Comparison of ENCODE assay signal across 10 cellular contexts in the genomic region with DNA sequence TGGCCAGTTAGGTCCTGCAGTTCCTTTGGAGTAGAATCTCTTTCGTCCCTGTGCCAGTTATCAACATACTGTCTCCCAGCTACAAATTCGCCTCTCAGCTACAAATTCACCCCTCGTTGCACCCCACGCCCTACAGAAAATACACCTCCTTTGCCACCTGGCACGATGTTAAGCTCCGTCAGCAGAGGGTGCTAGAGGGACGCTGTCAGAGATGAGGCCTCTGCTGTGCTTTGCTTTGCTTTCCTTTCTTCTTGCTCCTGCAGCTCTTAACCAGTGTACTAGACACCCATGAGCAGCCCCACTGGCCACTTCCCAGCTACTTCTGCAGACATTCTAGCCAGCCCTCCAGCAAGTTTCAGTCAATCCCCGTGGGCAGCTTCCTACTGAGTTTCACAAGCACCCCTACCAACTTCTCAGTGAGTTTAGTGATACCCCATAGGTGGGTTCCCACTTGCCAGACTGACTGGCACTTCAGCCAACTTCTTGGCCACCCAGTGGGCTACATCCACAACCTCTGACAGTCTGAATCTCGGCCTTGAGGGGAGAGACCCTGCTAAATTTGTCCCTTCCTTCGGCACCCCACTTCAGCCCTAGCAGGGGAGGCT. TPM values are rescaled to one million over a fixed set of nuclear protein-coding genes. Genes with fewer than 3 reads are reported as not detected.
DNase-seq lines count a peak whose midpoint lies in the region; TF ChIP-seq lines count a peak whose summit lies in the region.
"Had no signal": no experiment of that assay in that cellular context is flagged by ENCODE, and none has a peak within 500 bp of the region (broad histone marks: within the 10 kb centered on the region; RNA-seq: fewer than 3 reads in every experiment).

No MANE protein-coding gene starts in this region.

- POLR2A ChIA-PET in SK-N-SH (lab: Yijun Ruan, JAX): interaction anchor here (2.2 kb wide), 1 partner anchor 249 kb away, joined by 9 read pairs; a partner anchor contains a TSS

- H3K9me3 Mint-ChIP-seq in activated naive CD4-positive, alpha-beta T cell treated with anti-CD3 and anti-CD28 coated beads for 36 hours: no peaks in the 10 kb centered on the region
- H3K9me3 Mint-ChIP-seq in type B pancreatic cell: no peaks in the 10 kb centered on the region

- H3K4me3 Mint-ChIP-seq in activated naive CD4-positive, alpha-beta T cell treated with anti-CD3 and anti-CD28 coated beads for 36 hours: no peak overlapping the region
- H3K4me3 Mint-ChIP-seq in type B pancreatic cell: no peak overlapping the region

- H3K9me2 ChIP-seq in SK-N-SH: no peaks in the 10 kb centered on the region

- TF ChIP-seq RAD21 in SK-N-SH (IDR thresholded peaks at IDR 0.05; ENCODE audit: low read length): peak; percentile 96

- H3K4me1 Mint-ChIP-seq in activated naive CD4-positive, alpha-beta T cell treated with anti-CD3 and anti-CD28 coated beads for 36 hours (ENCODE audit: low read depth): no peaks in the 10 kb centered on the region
- peaks cover 13% of the 10 kb centered on the region for H3K4me1 Mint-ChIP-seq in type B pancreatic cell (ENCODE audit: unreplicated experiment)

- CTCF ChIA-PET in SK-N-SH (lab: Yijun Ruan, JAX): interaction anchor here (0.6 to 3.6 kb wide), 86 partner anchors 8 to 1198 kb away, joined by 3 to 30 read pairs (median 4); a partner anchor contains a TSS
- CTCF ChIA-PET in activated naive CD4-positive, alpha-beta T cell treated with anti-CD3 and anti-CD28 coated beads for 36 hours (lab: Charles Lee): interaction anchor here (0.6 to 3.8 kb wide), 25 partner anchors 9 to 420 kb away, joined by 3 to 14 read pairs (median 4); a partner anchor contains a TSS

- intact Hi-C loops in activated naive CD4-positive, alpha-beta T cell treated with anti-CD3 and anti-CD28 coated beads for 36 hours (cut with micrococcal nuclease): loop anchor here (1.0 to 5.0 kb wide), 6 partner anchors 22 to 317 kb away; a partner anchor contains a TSS

- no peaks in the 10 kb centered on the region for H3K27me3 Mint-ChIP-seq in activated naive CD4-positive, alpha-beta T cell treated with anti-CD3 and anti-CD28 coated beads for 36 hours (ENCODE audit: low read depth)
- no peaks in the 10 kb centered on the region for H3K27me3 Mint-ChIP-seq in type B pancreatic cell

- H3K79me2 ChIP-seq in SK-N-SH (ENCODE audit: insufficient read depth) (no peaks in the 10 kb centered on the region), parathyroid adenoma (no peaks in the 10 kb centered on the region)

- no peaks in the 10 kb centered on the region for H3K36me3 Mint-ChIP-seq in activated naive CD4-positive, alpha-beta T cell treated with anti-CD3 and anti-CD28 coated beads for 36 hours (ENCODE audit: low read depth)
- H3K36me3 Mint-ChIP-seq in type B pancreatic cell: no peaks in the 10 kb centered on the region

- H3K36me3 ChIP-seq in SK-N-SH (replicated peaks in 1 of 2; ENCODE audit: control insufficient read depth in 1 of 2, insufficient read depth in 2 of 2, low read length in 1 of 2): peaks cover 0 to 4% of the 10 kb centered on the region in 2 experiments
- H3K36me3 ChIP-seq in parathyroid adenoma (ENCODE audit: control insufficient read depth, insufficient read depth, low read length): no peaks in the 10 kb centered on the region

- no peaks in the 10 kb centered on the region for H3K27me3 ChIP-seq in SK-N-SH (ENCODE audit: insufficient read depth)
- H3K27me3 ChIP-seq in parathyroid adenoma (ENCODE audit: control insufficient read depth, insufficient read depth, low read length): no peaks in the 10 kb centered on the region
- H3K27me3 ChIP-seq: BLaER1 had no signal

- no peak overlapping the region for H3K4me2 ChIP-seq in SK-N-SH
- H3K4me2 ChIP-seq in parathyroid adenoma (ENCODE audit: low read length): no peak overlapping the region
- H3K4me2 ChIP-seq: BLaER1 had no signal

- H3K27ac Mint-ChIP-seq in activated naive CD4-positive, alpha-beta T cell treated with anti-CD3 and anti-CD28 coated beads for 36 hours: no peak overlapping the region
- H3K27ac Mint-ChIP-seq in type B pancreatic cell: no peak overlapping the region

- no peaks in the 10 kb centered on the region for H3K9me3 ChIP-seq in SK-N-SH
- no peaks in the 10 kb centered on the region for H3K9me3 ChIP-seq in parathyroid adenoma (ENCODE audit: control insufficient read depth, low read length)
- H3K9me3 ChIP-seq: BLaER1 had no signal

- H3K4me1 ChIP-seq in SK-N-SH (ENCODE audit: control insufficient read depth in 1 of 2, insufficient read depth in 2 of 2, low read depth in 1 of 2, low read length in 1 of 2) (no peaks in the 10 kb centered on the region; a peak in 1 of 4 replicates), parathyroid adenoma (peaks cover 7% of the 10 kb centered on the region)
- H3K4me1 ChIP-seq: BLaER1 had no signal

- H3K4me3 ChIP-seq in LNCaP clone FGC (ENCODE audit: low read depth, low read length) (no peak overlapping the region), SK-N-SH (ENCODE audit: low read depth in 2 of 2, low read length in 1 of 2) (no peak overlapping the region; a peak in 1 of 4 replicates), parathyroid adenoma (ENCODE audit: low read depth, low read length) (no peak overlapping the region)
- H3K4me3 ChIP-seq: BLaER1, skin epidermis had no signal

- TF ChIP-seq EP300 in SK-N-SH (IDR thresholded peaks at IDR 0.05; ENCODE audit: borderline replicate concordance in 1 of 2, low read depth in 1 of 2, low read length in 1 of 2): no peak

- H3K27ac ChIP-seq in SK-N-SH (ENCODE audit: low read depth in 2 of 2, low read length in 1 of 2) (no peak overlapping the region), parathyroid adenoma (no peak overlapping the region)
- H3K27ac ChIP-seq: BLaER1, skin epidermis had no signal

- H3F3A ChIP-seq in SK-N-SH (replicated peaks; ENCODE audit: insufficient read depth): no peaks in the 10 kb centered on the region

- peak; percentile 97 for TF ChIP-seq CTCF in LNCaP clone FGC (IDR thresholded peaks at IDR 0.05; ENCODE audit: control insufficient read depth, extremely low read depth, insufficient read depth)
- peak; percentile 90 for TF ChIP-seq CTCF in SK-N-SH (IDR thresholded peaks at IDR 0.05)
- TF ChIP-seq CTCF in parathyroid adenoma (IDR thresholded peaks at IDR 0.05): peak; percentile 73
- peak; percentile 89 for TF ChIP-seq CTCF in type B pancreatic cell (conservative IDR thresholded peaks at IDR 0.05)

- DNase-seq in NCI-H1436 (lab: John Stamatoyannopoulos, UW) (peak; percentile 19), NCI-H1436 treated with DMSO at 0.1 percent for 48 hours (lab: John Stamatoyannopoulos, UW) (no peak), LNCaP clone FGC (ENCODE audit: low read depth) (no peak), SK-N-SH (peak; percentile 63), glomerular visceral epithelial cell (ENCODE audit: extremely low spot score) (peak; percentile 77), type B pancreatic cell (ENCODE audit: extremely low spot score, unreplicated experiment) (peak; percentile 79)
- DNase-seq in activated naive CD4-positive, alpha-beta T cell treated with anti-CD3 and anti-CD28 coated beads for 36 hours: peak; percentile 90

- no peaks in the 10 kb centered on the region for H4K20me1 ChIP-seq in SK-N-SH (ENCODE audit: insufficient read depth)

- WGBS in SK-N-SH (ENCODE audit: low lambda C conversion rate): 21% methylated on average over 10 of the region's 10 CpGs

- no peak overlapping the region for H2AFZ ChIP-seq in SK-N-SH (ENCODE audit: low read depth)
- H2AFZ ChIP-seq in parathyroid adenoma: no peak overlapping the region

- H3K9ac ChIP-seq in SK-N-SH (no peak overlapping the region), parathyroid adenoma (no peak overlapping the region)
- H3K9ac ChIP-seq: BLaER1 had no signal

TF ChIP-seq in SK-N-SH, 30 proteins besides CTCF, POLR2A, EP300 and RAD21:
- peak; percentile 87 for TF ChIP-seq SMC3 (IDR thresholded peaks at IDR 0.05; ENCODE audit: low read depth, low read length)
- TF ChIP-seq, protein P1, sequence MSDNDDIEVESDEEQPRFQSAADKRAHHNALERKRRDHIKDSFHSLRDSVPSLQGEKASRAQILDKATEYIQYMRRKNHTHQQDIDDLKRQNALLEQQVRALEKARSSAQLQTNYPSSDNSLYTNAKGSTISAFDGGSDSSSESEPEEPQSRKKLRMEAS (IDR thresholded peaks at IDR 0.05; ENCODE audit: low read depth): no peak
TF ChIP-seq in SK-N-SH: peak in this region for 1.

RNA-seq across cellular contexts. Expression of a gene that starts 21.8 kb away (rescaled TPM):
- polyA plus RNA-seq in SK-N-SH (2012; rRNA removed): 6.3 and 6.4 TPM in 2 replicates
- 4.0 and 4.4 TPM in 2 replicates for polyA plus RNA-seq in SK-N-SH (2012; cell fraction: cytosol; rRNA removed)
- polyA plus RNA-seq in SK-N-SH (2012; cell fraction: nucleus; rRNA removed): 15.3 and 15.8 TPM in 2 replicates
- total RNA-seq in activated naive CD4-positive, alpha-beta T cell treated with anti-CD3 and anti-CD28 coated beads for 36 hours: 10 to 100 TPM; 18.0 to 18.1 TPM
- total RNA-seq in type B pancreatic cell (ENCODE audit: low replicate concordance): 12.3 and 19.7 TPM in 2 replicates

RNA-seq across cellular contexts. Expression of a gene that starts 21.8 kb away (rescaled TPM):
- polyA plus RNA-seq in SK-N-SH (2012; rRNA removed): 0.67 and 1.2 TPM in 2 replicates
- polyA plus RNA-seq in SK-N-SH (2012; cell fraction: cytosol; rRNA removed): 0.31 and 0.38 TPM in 2 replicates
- polyA plus RNA-seq in SK-N-SH (2012; cell fraction: nucleus; rRNA removed): 4.2 and 4.9 TPM in 2 replicates
- total RNA-seq in activated naive CD4-positive, alpha-beta T cell treated with anti-CD3 and anti-CD28 coated beads for 36 hours: 1 to 10 TPM in 1 of 2 experiments, under 1 TPM in 1; 0.91 to 1.3 TPM
- 4.1 and 4.3 TPM in 2 replicates for total RNA-seq in type B pancreatic cell (ENCODE audit: low replicate concordance)

RNA-seq across cellular contexts. Expression of a gene that starts 41.8 kb away (rescaled TPM):
- 38.6 and 42.2 TPM in 2 replicates for polyA plus RNA-seq in SK-N-SH (2012; rRNA removed)
- polyA plus RNA-seq in SK-N-SH (2012; cell fraction: cytosol; rRNA removed): 17.3 and 28.2 TPM in 2 replicates
- 58.8 and 62.0 TPM in 2 replicates for polyA plus RNA-seq in SK-N-SH (2012; cell fraction: nucleus; rRNA removed)
- 1 to 10 TPM; 2.3 to 2.7 TPM for total RNA-seq in activated naive CD4-positive, alpha-beta T cell treated with anti-CD3 and anti-CD28 coated beads for 36 hours
- total RNA-seq in type B pancreatic cell (ENCODE audit: low replicate concordance): 59.8 and 79.9 TPM in 2 replicates

Comparison
In these comparisons a context has a peak if more than half of its experiments do, and no peak if none do; other contexts are left out.
1. DNase-seq: peak in NCI-H1436 (single experiment), SK-N-SH (single experiment), activated naive CD4-positive, alpha-beta T cell treated with anti-CD3 and anti-CD28 coated beads for 36 hours (single experiment), glomerular visceral epithelial cell (single experiment) and type B pancreatic cell (single experiment); none in NCI-H1436 treated with DMSO at 0.1 percent for 48 hours (single experiment) and LNCaP clone FGC (single experiment).
2. RNA of a gene that starts 41.8 kb away (total RNA-seq): 59.8 to 79.9 TPM in type B pancreatic cell; 2.3 to 2.7 TPM in activated naive CD4-positive, alpha-beta T cell treated with anti-CD3 and anti-CD28 coated beads for 36 hours; every median in the first group is over 10 times any median in the second.
3. Peak in every context shown above with its lines, with median percentiles within 50 percentile points of each other: CTCF ChIP-seq.